8 cellular contexts compared by ENCODE assay signal in genomic region chr1:5975133-5975880, GRCh38. TPM values are rescaled to one million over a fixed set of nuclear protein-coding genes. Genes with fewer than 3 reads are reported as not detected.
DNase-seq lines count a peak whose midpoint lies in the region; ATAC-seq and TF ChIP-seq lines count a peak whose summit lies in the region.

No MANE protein-coding gene starts in this region.

- no peak overlapping the region for H3K4me3 Mint-ChIP-seq in neural crest cell

- H3K9me3 Mint-ChIP-seq in neural crest cell, result no peaks in the 10 kb centered on the region

- H3K27me3 Mint-ChIP-seq in neural crest cell (ENCODE audit: low read depth), result no peaks in the 10 kb centered on the region

- H3K27ac Mint-ChIP-seq in neural crest cell (ENCODE audit: unreplicated experiment), result no peak overlapping the region

- DNase-seq in AG09319 (ENCODE audit: extremely low read depth, low read depth) (no peak), NCI-H510A (lab: John Stamatoyannopoulos, UW) (peak; percentile 57), fibroblast of the aortic adventitia (ENCODE audit: low read depth) (peak; percentile 51), neural crest cell (ENCODE audit: low read depth, low spot score) (peak; percentile 26), omental fat pad (ENCODE audit: low spot score) (no peak)
- peak; percentile 46 to 58 for DNase-seq in activated T-cell treated with anti-CD3 and anti-CD28 coated beads, Interleukin-2, amount 50 U/mL, for 48 hours

- H3K4me3 ChIP-seq in GM12875 (ENCODE audit: low read depth, low read length), result no peak overlapping the region
- H3K4me3 ChIP-seq in fibroblast of the aortic adventitia (ENCODE audit: low read depth, low read length), result no peak overlapping the region

- TF ChIP-seq CTCF in AG09319 (IDR thresholded peaks at IDR 0.05; ENCODE audit: low read depth, low read length) (peak; percentile 80), GM12875 (IDR thresholded peaks at IDR 0.05; ENCODE audit: borderline replicate concordance, insufficient read depth, low read depth, low read length) (peak; percentile 82), fibroblast of the aortic adventitia (IDR thresholded peaks at IDR 0.05; ENCODE audit: insufficient read depth, low read length) (peak; percentile 78), neural crest cell (conservative IDR thresholded peaks at IDR 0.05) (peak; percentile 70), omental fat pad (IDR thresholded peaks at IDR 0.05) (no peak)

- H3K36me3 Mint-ChIP-seq in neural crest cell (ENCODE audit: low read depth), result peaks cover 11% of the 10 kb centered on the region

- ATAC-seq in omental fat pad (ENCODE audit: low FRiP score), result no peak
- no peak for ATAC-seq in HG02678 (IDR thresholded peaks at IDR 0.05; ENCODE audit: unreplicated experiment)

- peaks cover 30% of the 10 kb centered on the region for H3K4me1 Mint-ChIP-seq in neural crest cell

RNA-seq across cellular contexts. Expression of gene NPHP4, which starts 16.9 kb away (rescaled TPM):
- total RNA-seq in fibroblast of the aortic adventitia (ENCODE audit: low replicate concordance) (6.9 and 9.6 TPM in 2 replicates), neural crest cell (31.9 and 33.2 TPM in 2 replicates), omental fat pad (10 to 100 TPM; 13.7 to 29.3 (median 18.6) TPM)

Comparison
In these comparisons a context has a peak if more than half of its experiments do, and no peak if none do; other contexts are left out.
1. DNase-seq: peak in NCI-H510A (single experiment), activated T-cell treated with anti-CD3 and anti-CD28 coated beads, Interleukin-2, amount 50 U/mL, for 48 hours (2 of 2), fibroblast of the aortic adventitia (single experiment) and neural crest cell (single experiment); none in AG09319 (single experiment) and omental fat pad (single experiment).
2. CTCF ChIP-seq: peak in AG09319 (single experiment), GM12875 (single experiment), fibroblast of the aortic adventitia (single experiment) and neural crest cell (single experiment); none in omental fat pad (0 of 3).